Comparison of ENCODE assay signal across 1 cellular context in genomic region chr4:152572417-152573086, GRCh38.
A peak's percentile ranks its signal among the peaks of the same experiment; 100 is the strongest.
TF ChIP-seq lines count a peak whose summit lies in the region.

No MANE protein-coding gene starts in this region.

TF ChIP-seq in K562, 482 proteins besides CTCF, POLR2A, EP300 and RAD21 (continued from another document and continues in another):
- no peak for TF ChIP-seq ZBTB43 (CRISPR knock-in tag; IDR thresholded peaks at IDR 0.05)
- no peak for TF ChIP-seq RFX1 (IDR thresholded peaks at IDR 0.05)
- no peak for TF ChIP-seq CBX2 (IDR thresholded peaks at IDR 0.05; ENCODE audit: insufficient read depth, low read length, poor library complexity, severe bottlenecking)
- no peak for TF ChIP-seq BDP1 (IDR thresholded peaks at IDR 0.05; ENCODE audit: insufficient read depth, insufficient read length)
- TF ChIP-seq MYBL2 (IDR thresholded peaks at IDR 0.05; ENCODE audit: low read depth) = no peak
- TF ChIP-seq MYBL2 (CRISPR knock-in tag; IDR thresholded peaks at IDR 0.05; ENCODE audit: borderline replicate concordance) = no peak
- no peak for TF ChIP-seq CLOCK (CRISPR knock-in tag; IDR thresholded peaks at IDR 0.05; ENCODE audit: borderline replicate concordance)
- TF ChIP-seq ATF7 (IDR thresholded peaks at IDR 0.05) = peak; percentile 61
- TF ChIP-seq DACH1 (IDR thresholded peaks at IDR 0.05; ENCODE audit: partially characterized antibody) = no peak
- TF ChIP-seq ZNF766 (CRISPR knock-in tag; conservative IDR thresholded peaks at IDR 0.05) = peak; percentile 53; the same call in 1 of the 2 replicates
- TF ChIP-seq CXXC5 (CRISPR knock-in tag; IDR thresholded peaks at IDR 0.05) = peak; percentile 64
- no peak for TF ChIP-seq BRCA1 (IDR thresholded peaks at IDR 0.05)
- no peak for TF ChIP-seq BRCA1 (CRISPR knock-in tag; IDR thresholded peaks at IDR 0.05)
- no peak for TF ChIP-seq THAP7 (CRISPR knock-in tag; IDR thresholded peaks at IDR 0.05)
- TF ChIP-seq TCF3 (CRISPR knock-in tag; IDR thresholded peaks at IDR 0.05) = peak; percentile 81
- no peak for TF ChIP-seq DLX4 (CRISPR knock-in tag; IDR thresholded peaks at IDR 0.05)
- TF ChIP-seq PBX2 (CRISPR knock-in tag; IDR thresholded peaks at IDR 0.05; ENCODE audit: low read depth) = no peak
- TF ChIP-seq PBX2 (tag; conservative IDR thresholded peaks at IDR 0.05; ENCODE audit: low read depth) = 0 out of 2 replicates have a peak, but pooled peaks have one; percentile 15
- peak; percentile 96 for TF ChIP-seq ZNF384 (IDR thresholded peaks at IDR 0.05; ENCODE audit: low read depth, low read length)
- no peak for TF ChIP-seq HNRNPLL (IDR thresholded peaks at IDR 0.05; ENCODE audit: low read depth, low read length, poor library complexity, severe bottlenecking)
- TF ChIP-seq TAL1 (IDR thresholded peaks at IDR 0.05) = peak; percentile 81
- TF ChIP-seq KDM4B (IDR thresholded peaks at IDR 0.05; ENCODE audit: borderline replicate concordance in 2 of 2, low read depth in 1 of 2) = no peak
- TF ChIP-seq BCL6 (CRISPR knock-in tag; IDR thresholded peaks at IDR 0.05) = no peak
- no peak for TF ChIP-seq HMG20A (CRISPR knock-in tag; conservative IDR thresholded peaks at IDR 0.05)
- TF ChIP-seq PYGO2 (tag; IDR thresholded peaks at IDR 0.05) = peak; percentile 60; the same call in 1 of the 2 replicates
- TF ChIP-seq JUNB (CRISPR knock-in tag; conservative IDR thresholded peaks at IDR 0.05) = no peak
- no peak for TF ChIP-seq MEF2A (IDR thresholded peaks at IDR 0.05; ENCODE audit: control insufficient read depth, low read depth, low read length)
- TF ChIP-seq ZMIZ1 (IDR thresholded peaks at IDR 0.05; ENCODE audit: low read depth in 2 of 2, low read length in 2 of 2) = no peak
- TF ChIP-seq ELF2 (CRISPR knock-in tag; IDR thresholded peaks at IDR 0.05) = no peak
- TF ChIP-seq FIP1L1 (IDR thresholded peaks at IDR 0.05; ENCODE audit: low read depth, low read length, poor library complexity, severe bottlenecking) = no peak
- no peak for TF ChIP-seq SMARCA5 (IDR thresholded peaks at IDR 0.05)
- peak; percentile 71 for TF ChIP-seq ELF1 (tag; IDR thresholded peaks at IDR 0.05)
- TF ChIP-seq POLR2H (tag; IDR thresholded peaks at IDR 0.05; ENCODE audit: low read depth) = no peak
- TF ChIP-seq THAP12 (CRISPR knock-in tag; IDR thresholded peaks at IDR 0.05) = no peak
- no peak for TF ChIP-seq ZNF57 (CRISPR knock-in tag; IDR thresholded peaks at IDR 0.05)
- TF ChIP-seq SMAD3 (CRISPR knock-in tag; conservative IDR thresholded peaks at IDR 0.05) = no peak
- no peak for TF ChIP-seq ZNF280B (CRISPR knock-in tag; IDR thresholded peaks at IDR 0.05)
- no peak for TF ChIP-seq ZNF695 (CRISPR knock-in tag; IDR thresholded peaks at IDR 0.05)
- no peak for TF ChIP-seq TRIM28 (IDR thresholded peaks at IDR 0.05)
- no peak for TF ChIP-seq ZNF561 (CRISPR knock-in tag; conservative IDR thresholded peaks at IDR 0.05)
- TF ChIP-seq SRF (CRISPR knock-in tag; IDR thresholded peaks at IDR 0.05) = no peak
- TF ChIP-seq ZNF76 (CRISPR knock-in tag; IDR thresholded peaks at IDR 0.05; ENCODE audit: borderline replicate concordance) = no peak
- TF ChIP-seq TARDBP (IDR thresholded peaks at IDR 0.05) = no peak; the same call in 1 of the 2 replicates
- TF ChIP-seq CTCFL (IDR thresholded peaks at IDR 0.05; ENCODE audit: borderline replicate concordance, insufficient read depth, low read depth, low read length, poor library complexity, severe bottlenecking) = no peak
- no peak for TF ChIP-seq PHB (CRISPR knock-in tag; IDR thresholded peaks at IDR 0.05)
- no peak for TF ChIP-seq DDX20 (tag; IDR thresholded peaks at IDR 0.05; ENCODE audit: low read depth)
- no peak for TF ChIP-seq MED1 (CRISPR knock-in tag; IDR thresholded peaks at IDR 0.05; ENCODE audit: borderline replicate concordance)
- TF ChIP-seq SP2 (IDR thresholded peaks at IDR 0.05; ENCODE audit: extremely low read depth, low read depth, low read length, poor library complexity, severe bottlenecking) = no peak
- peak in 1 of 2 experiments; percentile 96; a peak in 2 of 4 replicates for TF ChIP-seq HDAC1 (IDR thresholded peaks at IDR 0.05)
- TF ChIP-seq CHD2 (IDR thresholded peaks at IDR 0.05; ENCODE audit: low read depth, low read length) = no peak
- no peak for TF ChIP-seq ZBTB17 (CRISPR knock-in tag; IDR thresholded peaks at IDR 0.05)
